Comparison of ENCODE assay signal across 8 cellular contexts in genomic region chrX:149504915-149505651, GRCh38. TPM values are rescaled to one million over a fixed set of nuclear protein-coding genes. Genes with fewer than 3 reads are reported as not detected.
DNase-seq lines count a peak whose midpoint lies in the region; ATAC-seq and TF ChIP-seq lines count a peak whose summit lies in the region.

Gene IDS, minus strand, starts transcription at chrX:149505306. Its CDS starts 169 bp downstream, at chrX:149505137.

- DNase-seq in NCI-H1930 (lab: John Stamatoyannopoulos, UW): peak; percentile 74 to 82
- peak; percentile 61 to 92 for DNase-seq in ascending aorta (ENCODE audit: low spot score in 2 of 2)
- DNase-seq in right cardiac atrium: peak; percentile 90 to 96 (median 95)
- peak; percentile 88 for DNase-seq in putamen (ENCODE audit: low spot score)
- DNase-seq in uterus: peak; percentile 89

- H3K27me3 ChIP-seq in ascending aorta (no peaks in the 10 kb centered on the region), right cardiac atrium (ENCODE audit: control insufficient read depth, insufficient read depth) (no peaks in the 10 kb centered on the region), uterus (no peaks in the 10 kb centered on the region)

- peak; percentile 91 to 92 for TF ChIP-seq POLR2A in uterus (IDR thresholded peaks at IDR 0.05)

- H3K27ac ChIP-seq in ascending aorta: peak within 1 kb of the TSS; percentile 73 to 89
- H3K27ac ChIP-seq in right cardiac atrium (ENCODE audit: low read length): peak within 1 kb of the TSS; percentile 91
- H3K27ac ChIP-seq in uterus: peak within 1 kb of the TSS; percentile 80 to 84

- intact Hi-C loops in T-helper 2 cell treated with Interferon-gamma antibody and Interleukin-4, amounts not matched to agents 100 ng/mL and 5 ng/mL, for 36 hours (cut with micrococcal nuclease): loop anchor here (2.0 to 10.0 kb wide), 4 partner anchors 18 to 1890 kb away; partner anchors contain the start of genes HMGB3 and VMA21
- intact Hi-C loops in ascending aorta (cut with DNase I): loop anchor here (2.0 to 10.0 kb wide), 3 partner anchors 36 to 860 kb away; partner anchors contain the start of genes EOLA1, MAMLD1 and TMEM185A
- intact Hi-C loops in right cardiac atrium (cut with DNase I): no loop called here
- intact Hi-C loops in uterus (cut with DNase I; ENCODE audit: low total_unique reads): no loop called here

- H3K9me3 ChIP-seq in ascending aorta: no peaks in the 10 kb centered on the region
- H3K9me3 ChIP-seq in right cardiac atrium (ENCODE audit: control insufficient read depth, low read length): no peaks in the 10 kb centered on the region
- H3K9me3 ChIP-seq in uterus: no peaks in the 10 kb centered on the region

- TF ChIP-seq CTCF in ascending aorta (IDR thresholded peaks at IDR 0.05): no peak
- no peak for TF ChIP-seq CTCF in uterus (IDR thresholded peaks at IDR 0.05)

- H3K4me3 ChIP-seq in ascending aorta (peak within 1 kb of the TSS; percentile 61 to 63), right cardiac atrium (ENCODE audit: low read length) (peak within 1 kb of the TSS; percentile 61), uterus (peak within 1 kb of the TSS; percentile 50 to 54)

- peak; percentile 73 for ATAC-seq in GM18502 (IDR thresholded peaks at IDR 0.05; ENCODE audit: poor library complexity, unreplicated experiment)
- peak; percentile 62 for ATAC-seq in HG02938 (IDR thresholded peaks at IDR 0.05; ENCODE audit: unreplicated experiment)
- peak; percentile 97 to 98 for ATAC-seq in right cardiac atrium

- H3K4me1 ChIP-seq in ascending aorta: no peaks in the 10 kb centered on the region
- peaks cover 5% of the 10 kb centered on the region for H3K4me1 ChIP-seq in right cardiac atrium (ENCODE audit: control insufficient read depth, insufficient read depth, low read length)
- H3K4me1 ChIP-seq in uterus: no peaks in the 10 kb centered on the region

- WGBS in right cardiac atrium: 0% methylated on average over 54 of the region's 54 CpGs

- H3K36me3 ChIP-seq in ascending aorta (peaks cover 11 to 16% of the 10 kb centered on the region in 2 donors), uterus (no peaks in the 10 kb centered on the region)

RNA-seq across cellular contexts. Expression of gene IDS, which starts in this region (rescaled TPM):
- 48.8 and 51.0 TPM in 2 replicates for total RNA-seq in T-helper 2 cell treated with Interferon-gamma antibody and Interleukin-4, amounts not matched to agents 100 ng/mL and 5 ng/mL, for 36 hours
- total RNA-seq in ascending aorta: 82.7 TPM
- total RNA-seq in right cardiac atrium: 100 to 1,000 TPM in 3 of 4 donors, 10 to 100 TPM in 1; 89.7 to 107 (median 103) TPM
- polyA plus RNA-seq in right cardiac atrium: 43.8 TPM
- 100 to 1,000 TPM in 2 of 4 donors, 10 to 100 TPM in 2; 42.7 to 117 (median 83.7) TPM for total RNA-seq in uterus

Comparison
In these comparisons a context has a peak if more than half of its experiments do, and no peak if none do; other contexts are left out.
1. Peak in every context shown above with its lines: DNase-seq, ATAC-seq, H3K4me3 ChIP-seq and H3K27ac ChIP-seq.
2. intact Hi-C loops: an anchor here in T-helper 2 cell treated with Interferon-gamma antibody and Interleukin-4, amounts not matched to agents 100 ng/mL and 5 ng/mL, for 36 hours (2.0 to 10.0 kb wide) and ascending aorta (2.0 to 10.0 kb wide); none called in right cardiac atrium and uterus.